Comparison of ENCODE assay signal across 8 cellular contexts in genomic region chr2:46298272-46298521, GRCh38. TPM values are rescaled to one million over a fixed set of nuclear protein-coding genes. Genes with fewer than 3 reads are reported as not detected.
DNase-seq lines count a peak whose midpoint lies in the region; ATAC-seq and TF ChIP-seq lines count a peak whose summit lies in the region.

No MANE protein-coding gene starts in this region.

- WGBS in esophagus muscularis mucosa = no CpG with 5 or more reads among the region's 19 CpGs

- no peaks in the 10 kb centered on the region for H3K9me3 Mint-ChIP-seq in T-cell

- TF ChIP-seq POLR2A in esophagus muscularis mucosa (IDR thresholded peaks at IDR 0.05; ENCODE audit: low read depth) = no peak

- TF ChIP-seq CTCF in esophagus muscularis mucosa (IDR thresholded peaks at IDR 0.05) (no peak), neutrophil (IDR thresholded peaks at IDR 0.05) (no peak)

- peak overlapping the region; percentile 83 to 100 (median 99) for H3K4me2 ChIP-seq in BLaER1 treated with 17β-estradiol and CSF1 and Interleukin-3, amounts not matched to agents 10 nM and 100 nM

- no peaks in the 10 kb centered on the region for H3K36me3 ChIP-seq in BLaER1 treated with 17β-estradiol and CSF1 and Interleukin-3, amounts not matched to agents 10 nM and 100 nM
- H3K36me3 ChIP-seq in esophagus muscularis mucosa (peaks cover 0 to 12% (median 0%) of the 10 kb centered on the region in 4 donors), neutrophil (no peaks in the 10 kb centered on the region)

- no peaks in the 10 kb centered on the region for H3K36me3 Mint-ChIP-seq in T-cell

- H3K4me3 ChIP-seq in BLaER1 treated with 17β-estradiol and CSF1 and Interleukin-3, amounts not matched to agents 10 nM and 100 nM = peak overlapping the region; percentile 66 to 79 (median 72)
- H3K4me3 ChIP-seq in esophagus muscularis mucosa (peak overlapping the region; percentile 66 to 88 (median 80)), neutrophil (ENCODE audit: low read depth in 1 of 2, low read length in 1 of 2) (peak overlapping the region; percentile 90 to 96)

- intact Hi-C loops in esophagus muscularis mucosa (cut with DNase I) = loop anchor here (10.0 kb wide), 1 partner anchor 303 kb away; no protein-coding TSS in a partner anchor

- CTCF ChIA-PET in T-cell (lab: Charles Lee) = no interaction called here

- H3K27me3 ChIP-seq in BLaER1 treated with 17β-estradiol and CSF1 and Interleukin-3, amounts not matched to agents 10 nM and 100 nM = peaks cover 55 to 82% (median 78%) of the 10 kb centered on the region in 11 experiments
- H3K27me3 ChIP-seq in esophagus muscularis mucosa (no peaks in the 10 kb centered on the region), neutrophil (peaks cover 92% of the 10 kb centered on the region)

- peaks cover 24 to 33% (median 32%) of the 10 kb centered on the region in 3 donors for H3K4me1 Mint-ChIP-seq in T-cell

- H4K20me1 ChIP-seq in BLaER1 treated with 17β-estradiol and CSF1 and Interleukin-3, amounts not matched to agents 10 nM and 100 nM = peaks cover 20 to 50% (median 35%) of the 10 kb centered on the region in 11 experiments; a peak in 21 of 22 replicates

- no peak for TF ChIP-seq EP300 in esophagus muscularis mucosa (IDR thresholded peaks at IDR 0.05)

- no peak overlapping the region for H3K27ac Mint-ChIP-seq in T-cell

- peak overlapping the region; percentile 32 to 89 (median 71); a peak in 21 of 22 replicates for H3K9ac ChIP-seq in BLaER1 treated with 17β-estradiol and CSF1 and Interleukin-3, amounts not matched to agents 10 nM and 100 nM

- POLR2A ChIA-PET in T-cell (lab: Charles Lee) = no interaction called here

- H3K27me3 Mint-ChIP-seq in T-cell = peaks cover 30 to 46% of the 10 kb centered on the region in 2 donors

- H3K9me3 ChIP-seq in BLaER1 treated with 17β-estradiol and CSF1 and Interleukin-3, amounts not matched to agents 10 nM and 100 nM (replicated peaks in 1 of 11) = no peaks in the 10 kb centered on the region
- no peaks in the 10 kb centered on the region for H3K9me3 ChIP-seq in esophagus muscularis mucosa
- H3K9me3 ChIP-seq in neutrophil = no peaks in the 10 kb centered on the region

- ATAC-seq in T-cell (replicated peaks in 1 of 4) (no peak), HG03159 (IDR thresholded peaks at IDR 0.05; ENCODE audit: unreplicated experiment) (no peak), GM19397 (IDR thresholded peaks at IDR 0.05; ENCODE audit: unreplicated experiment) (no peak)

- H3K4me1 ChIP-seq in BLaER1 treated with 17β-estradiol and CSF1 and Interleukin-3, amounts not matched to agents 10 nM and 100 nM = peaks cover 28 to 44% (median 37%) of the 10 kb centered on the region in 10 experiments
- H3K4me1 ChIP-seq in esophagus muscularis mucosa (peaks cover 9 to 42% (median 36%) of the 10 kb centered on the region in 4 donors), neutrophil (ENCODE audit: control insufficient read depth in 1 of 2, insufficient read depth in 1 of 2, low read depth in 1 of 2, low read length in 1 of 2) (peaks cover 33 to 34% of the 10 kb centered on the region in 2 experiments)

- peak overlapping the region; percentile 88 to 91 (median 89) for H3K4me3 Mint-ChIP-seq in T-cell

- H3K27ac ChIP-seq in BLaER1 treated with 17β-estradiol and CSF1 and Interleukin-3, amounts not matched to agents 10 nM and 100 nM = peak overlapping the region in 3 of 11 experiments; percentile 54 to 76 (median 64); a peak in 5 of 22 replicates
- H3K27ac ChIP-seq in esophagus muscularis mucosa (replicated peaks in 1 of 4) (peak overlapping the region; percentile 90 to 94 (median 92)), neutrophil (no peak overlapping the region)

- DNase-seq in T-cell = peak in 2 of 34 experiments; percentile 26 to 27
- no peak for DNase-seq in esophagus muscularis mucosa (ENCODE audit: extremely low spot score)
- no peak for DNase-seq in NCI-H2107 treated with DMSO at 0.1 percent for 48 hours (lab: John Stamatoyannopoulos, UW; ENCODE audit: unreplicated experiment)
- DNase-seq in activated effector memory CD4-positive, alpha-beta T cell treated with anti-CD3 and anti-CD28 coated beads, Interleukin-2, amount 50 U/mL, for 16 hours = no peak

RNA-seq across cellular contexts. Expression of gene EPAS1, which starts 1.0 kb away (rescaled TPM):
- total RNA-seq in T-cell (1 to 10 TPM; 1.0 to 4.0 (median 3.0) TPM), esophagus muscularis mucosa (100 to 1,000 TPM; 113 to 225 (median 183) TPM)

Comparison
In these comparisons a context has a peak if more than half of its experiments do, and no peak if none do; other contexts are left out.
1. RNA of gene EPAS1, which starts 1.0 kb away (total RNA-seq): 113 to 225 TPM in esophagus muscularis mucosa; 1.0 to 4.0 TPM in T-cell; every median in the first group is over 10 times any median in the second.
2. Peak in every context shown above with its lines, with median percentiles within 50 percentile points of each other: H3K4me3 ChIP-seq.